In genomic region chr2:85558160-85558559, GRCh38 we compare ENCODE assay signal across 1 cellular context.
A peak's percentile ranks its signal among the peaks of the same experiment; 100 is the strongest.
TF ChIP-seq lines count a peak whose summit lies in the region.

No MANE protein-coding gene starts in this region.

TF ChIP-seq in HepG2, 621 proteins besides CTCF, POLR2A, EP300 and RAD21 (continued from another document):
- TF ChIP-seq ZNF234 (CRISPR knock-in tag; conservative IDR thresholded peaks at IDR 0.05) (no peak), RFXAP (CRISPR knock-in tag; IDR thresholded peaks at IDR 0.05; ENCODE audit: borderline replicate concordance) (no peak), TEAD3 (CRISPR knock-in tag; optimal IDR thresholded peaks at IDR 0.05; ENCODE audit: borderline replicate concordance) (peak; percentile 67), ZNF615 (CRISPR knock-in tag; IDR thresholded peaks at IDR 0.05; ENCODE audit: borderline replicate concordance) (no peak), PHF21A (CRISPR knock-in tag; IDR thresholded peaks at IDR 0.05) (peak; percentile 35; the same call in 1 of the 2 replicates), SAP130 (CRISPR knock-in tag; IDR thresholded peaks at IDR 0.05; ENCODE audit: low read depth) (peak; percentile 52; the same call in 1 of the 2 replicates), TAF15 (IDR thresholded peaks at IDR 0.05; ENCODE audit: low read depth, low read length, poor library complexity, severe bottlenecking) (no peak), SSRP1 (CRISPR knock-in tag; IDR thresholded peaks at IDR 0.05) (0 out of 2 replicates have a peak, but pooled peaks have one; percentile 44), ZBTB4 (CRISPR knock-in tag; IDR thresholded peaks at IDR 0.05; ENCODE audit: borderline replicate concordance) (no peak), NFIC (IDR thresholded peaks at IDR 0.05; ENCODE audit: low read length) (0 out of 2 replicates have a peak, but pooled peaks have one; percentile 23)
- TF ChIP-seq, protein P1, sequence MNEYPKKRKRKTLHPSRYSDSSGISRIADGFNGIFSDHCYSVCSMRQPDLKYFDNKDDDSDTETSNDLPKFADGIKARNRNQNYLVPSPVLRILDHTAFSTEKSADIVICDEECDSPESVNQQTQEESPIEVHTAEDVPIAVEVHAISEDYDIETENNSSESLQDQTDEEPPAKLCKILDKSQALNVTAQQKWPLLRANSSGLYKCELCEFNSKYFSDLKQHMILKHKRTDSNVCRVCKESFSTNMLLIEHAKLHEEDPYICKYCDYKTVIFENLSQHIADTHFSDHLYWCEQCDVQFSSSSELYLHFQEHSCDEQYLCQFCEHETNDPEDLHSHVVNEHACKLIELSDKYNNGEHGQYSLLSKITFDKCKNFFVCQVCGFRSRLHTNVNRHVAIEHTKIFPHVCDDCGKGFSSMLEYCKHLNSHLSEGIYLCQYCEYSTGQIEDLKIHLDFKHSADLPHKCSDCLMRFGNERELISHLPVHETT (CRISPR knock-in tag; conservative IDR thresholded peaks at IDR 0.05): no peak
